Comparison of ENCODE assay signal across 28 cellular contexts in genomic region chr10:61389887-61390286, GRCh38.
A peak's percentile ranks its signal among the peaks of the same experiment; 100 is the strongest.
DNase-seq lines count a peak whose midpoint lies in the region; ATAC-seq, FAIRE-seq and TF ChIP-seq lines count a peak whose summit lies in the region.
"Had no signal": no experiment of that assay in that cellular context is flagged by ENCODE, and none has a peak within 500 bp of the region (broad histone marks: within the 10 kb centered on the region; RNA-seq: fewer than 3 reads in every experiment).

No MANE protein-coding gene starts in this region.

- peaks cover 0 to 1% (median 0%) of the 10 kb centered on the region in 3 donors for H3K27me3 Mint-ChIP-seq in CD14-positive monocyte (ENCODE audit: low read depth in 3 of 3)
- H3K27me3 Mint-ChIP-seq in activated CD8-positive, alpha-beta T cell treated with anti-CD3 and anti-CD28 coated beads, Interleukin-2, amount 10 ng/mL, durations not matched to agents 7 days and 5 days (ENCODE audit: low read depth): peaks cover 6% of the 10 kb centered on the region
- H3K27me3 Mint-ChIP-seq: activated naive CD4-positive, alpha-beta T cell treated with anti-CD3 and anti-CD28 coated beads, Interleukin-2, amount 10 ng/mL, durations not matched to agents 7 days and 5 days had no signal

- FAIRE-seq in GM19239 (lab: Jason Lieb, UNC): peak; percentile 31
- FAIRE-seq: D721Med, kidney, urothelium cell line had no signal

- CTCF ChIA-PET in activated CD8-positive, alpha-beta T cell treated with anti-CD3 and anti-CD28 coated beads, Interleukin-2, amount 10 ng/mL, durations not matched to agents 7 days and 5 days (lab: Charles Lee): no interaction called here

- peak; percentile 71 for ATAC-seq in left lung
- no peak for ATAC-seq in GM21390 (IDR thresholded peaks at IDR 0.05; ENCODE audit: unreplicated experiment)
- no peak for ATAC-seq in activated CD8-positive, alpha-beta T cell treated with anti-CD3 and anti-CD28 coated beads, Interleukin-2, amount 10 ng/mL, durations not matched to agents 7 days and 5 days
- ATAC-seq: effector memory CD8-positive, alpha-beta T cell; Panc1 had no signal

- H3K9me3 ChIP-seq in left lung: no peaks in the 10 kb centered on the region
- H3K9me3 ChIP-seq: breast epithelium, colonic mucosa had no signal

- peak overlapping the region in 1 of 2 donors; percentile 72 for H3K27ac ChIP-seq in left lung
- H3K27ac ChIP-seq: breast epithelium, C4-2B, colonic mucosa had no signal

- H3K27ac Mint-ChIP-seq in CD14-positive monocyte: peak overlapping the region; percentile 76 to 91 (median 87)
- no peak overlapping the region for H3K27ac Mint-ChIP-seq in activated CD8-positive, alpha-beta T cell treated with anti-CD3 and anti-CD28 coated beads, Interleukin-2, amount 10 ng/mL, durations not matched to agents 7 days and 5 days
- H3K27ac Mint-ChIP-seq: activated naive CD4-positive, alpha-beta T cell treated with anti-CD3 and anti-CD28 coated beads, Interleukin-2, amount 10 ng/mL, durations not matched to agents 7 days and 5 days; effector memory CD8-positive, alpha-beta T cell; H9 had no signal

- intact Hi-C loops in CD14-positive monocyte (cut with micrococcal nuclease) (loop anchor here in 1 of 2 donors (10.0 kb wide), 1 partner anchor 615 kb away; the partner anchor contains the start of gene CDK1), left lung (cut with DNase I) (no loop called here)

- no peak overlapping the region for H3K4me3 Mint-ChIP-seq in CD14-positive monocyte
- no peak overlapping the region for H3K4me3 Mint-ChIP-seq in activated CD8-positive, alpha-beta T cell treated with anti-CD3 and anti-CD28 coated beads, Interleukin-2, amount 10 ng/mL, durations not matched to agents 7 days and 5 days
- H3K4me3 Mint-ChIP-seq: activated naive CD4-positive, alpha-beta T cell treated with anti-CD3 and anti-CD28 coated beads, Interleukin-2, amount 10 ng/mL, durations not matched to agents 7 days and 5 days; effector memory CD8-positive, alpha-beta T cell; H9 had no signal

- no peak for TF ChIP-seq CTCF in CD14-positive monocyte (IDR thresholded peaks at IDR 0.05)
- TF ChIP-seq CTCF in left lung (IDR thresholded peaks at IDR 0.05): no peak

- peaks cover 0 to 4% of the 10 kb centered on the region in 2 donors for H3K4me1 ChIP-seq in left lung
- H3K4me1 ChIP-seq: breast epithelium, colonic mucosa had no signal

- DNase-seq in CD14-positive monocyte (ENCODE audit: low spot score): peak; percentile 60
- DNase-seq in GM19239 (ENCODE audit: insufficient read length, low spot score): no peak
- DNase-seq in OCI-M1 (lab: John Stamatoyannopoulos, UW): peak; percentile 71
- DNase-seq in left lung: no peak
- DNase-seq in G401 (ENCODE audit: low spot score): no peak
- DNase-seq in activated CD8-positive, alpha-beta T cell treated with anti-CD3 and anti-CD28 coated beads, Interleukin-2, amount 10 ng/mL, durations not matched to agents 7 days and 5 days: no peak
- DNase-seq: activated CD4-positive, alpha-beta T cell treated with anti-CD3 and anti-CD28 coated beads, Interleukin-2, amount 50 U/mL, for 48 hours; activated CD4-positive, CD25-positive, alpha-beta regulatory T cell; activated CD8-positive, alpha-beta memory T cell treated with anti-CD3 and anti-CD28 coated beads, Interleukin-2, amount 50 U/mL, for 4 hours; activated naive CD4-positive, alpha-beta T cell treated with anti-CD3 and anti-CD28 coated beads, Interleukin-2, amount 10 ng/mL, durations not matched to agents 7 days and 5 days; amygdala; colonic mucosa; effector memory CD8-positive, alpha-beta T cell; H9; head of caudate nucleus; IMR-90; kidney; NCI-H1417 treated with DMSO at 0.1 percent for 48 hours; NCI-H2081 treated with DMSO at 0.1 percent for 48 hours; NCI-H446 treated with DMSO at 0.1 percent for 48 hours; stimulated activated naive CD4-positive, alpha-beta T cell; T-helper 1 cell had no signal

- no peaks in the 10 kb centered on the region for H3K27me3 ChIP-seq in left lung
- H3K27me3 ChIP-seq: breast epithelium, colonic mucosa had no signal

- peaks cover 41% of the 10 kb centered on the region for H3K4me1 Mint-ChIP-seq in CD14-positive monocyte
- H3K4me1 Mint-ChIP-seq in activated CD8-positive, alpha-beta T cell treated with anti-CD3 and anti-CD28 coated beads, Interleukin-2, amount 10 ng/mL, durations not matched to agents 7 days and 5 days (ENCODE audit: low read depth): no peaks in the 10 kb centered on the region
- H3K4me1 Mint-ChIP-seq: activated naive CD4-positive, alpha-beta T cell treated with anti-CD3 and anti-CD28 coated beads, Interleukin-2, amount 10 ng/mL, durations not matched to agents 7 days and 5 days; H9 had no signal

- POLR2A ChIA-PET in activated CD8-positive, alpha-beta T cell treated with anti-CD3 and anti-CD28 coated beads, Interleukin-2, amount 10 ng/mL, durations not matched to agents 7 days and 5 days (lab: Charles Lee): no interaction called here

- no peaks in the 10 kb centered on the region for H3K36me3 Mint-ChIP-seq in CD14-positive monocyte
- H3K36me3 Mint-ChIP-seq in activated CD8-positive, alpha-beta T cell treated with anti-CD3 and anti-CD28 coated beads, Interleukin-2, amount 10 ng/mL, durations not matched to agents 7 days and 5 days (ENCODE audit: low read depth): no peaks in the 10 kb centered on the region
- H3K36me3 Mint-ChIP-seq: activated naive CD4-positive, alpha-beta T cell treated with anti-CD3 and anti-CD28 coated beads, Interleukin-2, amount 10 ng/mL, durations not matched to agents 7 days and 5 days had no signal

- H3K9me3 Mint-ChIP-seq in CD14-positive monocyte: peaks cover 0 to 5% (median 2%) of the 10 kb centered on the region in 7 donors
- no peaks in the 10 kb centered on the region for H3K9me3 Mint-ChIP-seq in activated CD8-positive, alpha-beta T cell treated with anti-CD3 and anti-CD28 coated beads, Interleukin-2, amount 10 ng/mL, durations not matched to agents 7 days and 5 days (ENCODE audit: insufficient read depth)
- H3K9me3 Mint-ChIP-seq: activated naive CD4-positive, alpha-beta T cell treated with anti-CD3 and anti-CD28 coated beads, Interleukin-2, amount 10 ng/mL, durations not matched to agents 7 days and 5 days; effector memory CD8-positive, alpha-beta T cell had no signal

- no peaks in the 10 kb centered on the region for H3K36me3 ChIP-seq in left lung
- H3K36me3 ChIP-seq: breast epithelium, colonic mucosa had no signal

- no peak overlapping the region for H3K4me3 ChIP-seq in left lung
- H3K4me3 ChIP-seq: breast epithelium, colonic mucosa had no signal

- in situ Hi-C loops in G401 (cut with HindIII; ENCODE audit: low sequenced_read_pairs): no loop called here

Comparison
In these comparisons a context has a peak if more than half of its experiments do, and no peak if none do; other contexts are left out.
1. DNase-seq: peak in CD14-positive monocyte (single experiment) and OCI-M1 (single experiment); none in GM19239 (single experiment), left lung (0 of 2), G401 (single experiment) and activated CD8-positive, alpha-beta T cell treated with anti-CD3 and anti-CD28 coated beads, Interleukin-2, amount 10 ng/mL, durations not matched to agents 7 days and 5 days (single experiment).